Comparison of ENCODE assay signal across 7 cellular contexts in genomic region chr17:58083491-58084316, GRCh38. TPM values are rescaled to one million over a fixed set of nuclear protein-coding genes. Genes with fewer than 3 reads are reported as not detected.
DNase-seq lines count a peak whose midpoint lies in the region; ATAC-seq, FAIRE-seq and TF ChIP-seq lines count a peak whose summit lies in the region.

No MANE protein-coding gene starts in this region.

- TF ChIP-seq CTCF in endothelial cell (IDR thresholded peaks at IDR 0.05; ENCODE audit: unreplicated experiment) (no peak), mucosa of descending colon (IDR thresholded peaks at IDR 0.05) (no peak)

- peak overlapping the region; percentile 93 for H3K4me3 Mint-ChIP-seq in endothelial cell (ENCODE audit: unreplicated experiment)

- peaks cover 15% of the 10 kb centered on the region for H3K27me3 Mint-ChIP-seq in endothelial cell (ENCODE audit: unreplicated experiment)

- H3K27ac Mint-ChIP-seq in endothelial cell (ENCODE audit: unreplicated experiment): no peak overlapping the region

- FAIRE-seq in GM18507 (lab: Jason Lieb, UNC): no peak

- peaks cover 26% of the 10 kb centered on the region for H3K4me1 ChIP-seq in mucosa of descending colon (ENCODE audit: low read depth)

- peaks cover 14% of the 10 kb centered on the region for H3K36me3 Mint-ChIP-seq in endothelial cell (ENCODE audit: low read depth, unreplicated experiment)

- no peaks in the 10 kb centered on the region for H3K36me3 ChIP-seq in mucosa of descending colon (ENCODE audit: low read depth)

- no peaks in the 10 kb centered on the region for H3K9me3 Mint-ChIP-seq in endothelial cell (ENCODE audit: unreplicated experiment)

- H3K4me3 ChIP-seq in mucosa of descending colon: peak overlapping the region; percentile 97

- peaks cover 21% of the 10 kb centered on the region for H3K4me1 Mint-ChIP-seq in endothelial cell (ENCODE audit: unreplicated experiment)

- DNase-seq in GM18507 (ENCODE audit: extremely low spot score, insufficient read length, low read depth) (peak; percentile 57), NCI-H2171 treated with DMSO at 0.1 percent for 48 hours (lab: John Stamatoyannopoulos, UW) (peak; percentile 48), endothelial cell (ENCODE audit: low spot score) (peak; percentile 44), mucosa of descending colon (peak; percentile 64 to 85 (median 80))
- peak; percentile 85 for DNase-seq in activated CD8-positive, alpha-beta memory T cell treated with anti-CD3 and anti-CD28 coated beads for 24 hours
- DNase-seq in stimulated activated CD8-positive, alpha-beta memory T cell treated with anti-CD3 and anti-CD28 coated beads, Interleukin-4, amount 100 ng/mL, for 24 hours (ENCODE audit: low read depth): peak; percentile 57

- H3K9me3 ChIP-seq in mucosa of descending colon: no peaks in the 10 kb centered on the region

- ATAC-seq in HG02610 (IDR thresholded peaks at IDR 0.05; ENCODE audit: unreplicated experiment) (peak; percentile 56), mucosa of descending colon (peak; percentile 76)

- intact Hi-C loops in mucosa of descending colon (cut with DNase I, micrococcal nuclease): no loop called here

RNA-seq across cellular contexts. Expression of gene DYNLL2, which starts 0.5 kb away (rescaled TPM):
- 14.6 TPM for total RNA-seq in endothelial cell (ENCODE audit: unreplicated experiment)
- total RNA-seq in mucosa of descending colon: 10 to 100 TPM; 33.9 to 53.2 (median 33.9) TPM

Comparison
In these comparisons a context has a peak if more than half of its experiments do, and no peak if none do; other contexts are left out.
1. Peak in every context shown above with its lines: DNase-seq, ATAC-seq and H3K4me3 ChIP-seq.